Comparison of ENCODE assay signal across 2 cellular contexts in the genomic region with DNA sequence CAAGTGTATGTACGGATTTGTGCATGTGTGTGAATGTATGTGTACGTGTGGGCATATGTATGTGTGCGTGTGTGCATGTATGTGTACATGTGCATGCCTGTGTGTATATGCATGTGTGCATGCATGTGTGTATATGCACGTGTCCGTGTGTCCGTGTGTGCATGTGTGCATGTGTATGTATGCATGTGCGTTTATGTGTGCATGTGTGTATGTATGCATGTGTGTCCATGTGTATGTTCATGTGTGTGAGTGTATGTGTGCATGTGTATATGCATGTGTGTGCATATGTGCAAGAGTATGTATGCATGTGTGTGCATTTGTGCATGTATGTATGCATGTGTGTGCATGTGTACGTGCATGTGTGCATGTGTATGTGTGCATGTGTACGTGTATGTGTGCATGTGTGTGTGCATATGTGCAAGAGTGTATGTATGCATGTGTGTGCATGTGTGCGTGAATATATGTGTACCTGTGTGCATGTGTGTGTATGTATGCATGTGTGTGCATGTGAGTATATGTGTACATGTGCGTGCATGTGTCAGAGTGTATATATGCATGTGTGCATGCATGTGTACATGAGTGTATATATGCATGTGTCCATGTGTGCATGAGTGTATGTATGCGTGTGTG.
TF ChIP-seq lines count a peak whose summit lies in the region.

No MANE protein-coding gene starts in this region.

TF ChIP-seq in HepG2, 621 proteins besides CTCF, POLR2A, EP300 and RAD21:
- TF ChIP-seq DNMT1 (CRISPR knock-in tag; IDR thresholded peaks at IDR 0.05): peak; percentile 60; the same call in 1 of the 2 replicates
- TF ChIP-seq, protein P1, sequence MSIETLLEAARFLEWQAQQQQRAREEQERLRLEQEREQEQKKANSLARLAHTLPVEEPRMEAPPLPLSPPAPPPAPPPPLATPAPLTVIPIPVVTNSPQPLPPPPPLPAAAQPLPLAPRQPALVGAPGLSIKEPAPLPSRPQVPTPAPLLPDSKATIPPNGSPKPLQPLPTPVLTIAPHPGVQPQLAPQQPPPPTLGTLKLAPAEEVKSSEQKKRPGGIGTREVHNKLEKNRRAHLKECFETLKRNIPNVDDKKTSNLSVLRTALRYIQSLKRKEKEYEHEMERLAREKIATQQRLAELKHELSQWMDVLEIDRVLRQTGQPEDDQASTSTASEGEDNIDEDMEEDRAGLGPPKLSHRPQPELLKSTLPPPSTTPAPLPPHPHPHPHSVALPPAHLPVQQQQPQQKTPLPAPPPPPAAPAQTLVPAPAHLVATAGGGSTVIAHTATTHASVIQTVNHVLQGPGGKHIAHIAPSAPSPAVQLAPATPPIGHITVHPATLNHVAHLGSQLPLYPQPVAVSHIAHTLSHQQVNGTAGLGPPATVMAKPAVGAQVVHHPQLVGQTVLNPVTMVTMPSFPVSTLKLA (IDR thresholded peaks at IDR 0.05): peak; percentile 98
- TF ChIP-seq, protein P2, sequence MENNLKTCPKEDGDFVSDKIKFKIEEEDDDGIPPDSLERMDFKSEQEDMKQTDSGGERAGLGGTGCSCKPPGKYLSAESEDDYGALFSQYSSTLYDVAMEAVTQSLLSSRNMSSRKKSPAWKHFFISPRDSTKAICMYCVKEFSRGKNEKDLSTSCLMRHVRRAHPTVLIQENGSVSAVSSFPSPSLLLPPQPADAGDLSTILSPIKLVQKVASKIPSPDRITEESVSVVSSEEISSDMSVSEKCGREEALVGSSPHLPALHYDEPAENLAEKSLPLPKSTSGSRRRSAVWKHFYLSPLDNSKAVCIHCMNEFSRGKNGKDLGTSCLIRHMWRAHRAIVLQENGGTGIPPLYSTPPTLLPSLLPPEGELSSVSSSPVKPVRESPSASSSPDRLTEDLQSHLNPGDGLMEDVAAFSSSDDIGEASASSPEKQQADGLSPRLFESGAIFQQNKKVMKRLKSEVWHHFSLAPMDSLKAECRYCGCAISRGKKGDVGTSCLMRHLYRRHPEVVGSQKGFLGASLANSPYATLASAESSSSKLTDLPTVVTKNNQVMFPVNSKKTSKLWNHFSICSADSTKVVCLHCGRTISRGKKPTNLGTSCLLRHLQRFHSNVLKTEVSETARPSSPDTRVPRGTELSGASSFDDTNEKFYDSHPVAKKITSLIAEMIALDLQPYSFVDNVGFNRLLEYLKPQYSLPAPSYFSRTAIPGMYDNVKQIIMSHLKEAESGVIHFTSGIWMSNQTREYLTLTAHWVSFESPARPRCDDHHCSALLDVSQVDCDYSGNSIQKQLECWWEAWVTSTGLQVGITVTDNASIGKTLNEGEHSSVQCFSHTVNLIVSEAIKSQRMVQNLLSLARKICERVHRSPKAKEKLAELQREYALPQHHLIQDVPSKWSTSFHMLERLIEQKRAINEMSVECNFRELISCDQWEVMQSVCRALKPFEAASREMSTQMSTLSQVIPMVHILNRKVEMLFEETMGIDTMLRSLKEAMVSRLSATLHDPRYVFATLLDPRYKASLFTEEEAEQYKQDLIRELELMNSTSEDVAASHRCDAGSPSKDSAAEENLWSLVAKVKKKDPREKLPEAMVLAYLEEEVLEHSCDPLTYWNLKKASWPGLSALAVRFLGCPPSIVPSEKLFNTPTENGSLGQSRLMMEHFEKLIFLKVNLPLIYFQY (CRISPR knock-in tag; IDR thresholded peaks at IDR 0.05; ENCODE audit: borderline replicate concordance): no peak
- no peak for TF ChIP-seq ZNF567 (CRISPR knock-in tag; IDR thresholded peaks at IDR 0.05; ENCODE audit: borderline replicate concordance)
- TF ChIP-seq, protein P3, sequence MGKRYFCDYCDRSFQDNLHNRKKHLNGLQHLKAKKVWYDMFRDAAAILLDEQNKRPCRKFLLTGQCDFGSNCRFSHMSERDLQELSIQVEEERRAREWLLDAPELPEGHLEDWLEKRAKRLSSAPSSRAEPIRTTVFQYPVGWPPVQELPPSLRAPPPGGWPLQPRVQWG (CRISPR knock-in tag; IDR thresholded peaks at IDR 0.05; ENCODE audit: borderline replicate concordance, low read depth): no peak
- 0 out of 2 replicates have a peak, but pooled peaks have one; percentile 27 for TF ChIP-seq ZBTB7A (CRISPR knock-in tag; IDR thresholded peaks at IDR 0.05)
- 0 out of 2 replicates have a peak, but pooled peaks have one; percentile 7 for TF ChIP-seq TBX3 (IDR thresholded peaks at IDR 0.05; ENCODE audit: borderline replicate concordance)
- TF ChIP-seq REPIN1 (CRISPR knock-in tag; IDR thresholded peaks at IDR 0.05; ENCODE audit: borderline replicate concordance, low read depth): no peak

TF ChIP-seq in GM12878, 131 proteins besides CTCF, POLR2A, EP300 and RAD21:
- TF ChIP-seq, protein P4, sequence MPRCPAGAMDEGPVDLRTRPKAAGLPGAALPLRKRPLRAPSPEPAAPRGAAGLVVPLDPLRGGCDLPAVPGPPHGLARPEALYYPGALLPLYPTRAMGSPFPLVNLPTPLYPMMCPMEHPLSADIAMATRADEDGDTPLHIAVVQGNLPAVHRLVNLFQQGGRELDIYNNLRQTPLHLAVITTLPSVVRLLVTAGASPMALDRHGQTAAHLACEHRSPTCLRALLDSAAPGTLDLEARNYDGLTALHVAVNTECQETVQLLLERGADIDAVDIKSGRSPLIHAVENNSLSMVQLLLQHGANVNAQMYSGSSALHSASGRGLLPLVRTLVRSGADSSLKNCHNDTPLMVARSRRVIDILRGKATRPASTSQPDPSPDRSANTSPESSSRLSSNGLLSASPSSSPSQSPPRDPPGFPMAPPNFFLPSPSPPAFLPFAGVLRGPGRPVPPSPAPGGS (IDR thresholded peaks at IDR 0.05; ENCODE audit: borderline replicate concordance, insufficient read depth, low read depth, low read length, poor library complexity, severe bottlenecking): peak; percentile 44
- TF ChIP-seq, protein P5, sequence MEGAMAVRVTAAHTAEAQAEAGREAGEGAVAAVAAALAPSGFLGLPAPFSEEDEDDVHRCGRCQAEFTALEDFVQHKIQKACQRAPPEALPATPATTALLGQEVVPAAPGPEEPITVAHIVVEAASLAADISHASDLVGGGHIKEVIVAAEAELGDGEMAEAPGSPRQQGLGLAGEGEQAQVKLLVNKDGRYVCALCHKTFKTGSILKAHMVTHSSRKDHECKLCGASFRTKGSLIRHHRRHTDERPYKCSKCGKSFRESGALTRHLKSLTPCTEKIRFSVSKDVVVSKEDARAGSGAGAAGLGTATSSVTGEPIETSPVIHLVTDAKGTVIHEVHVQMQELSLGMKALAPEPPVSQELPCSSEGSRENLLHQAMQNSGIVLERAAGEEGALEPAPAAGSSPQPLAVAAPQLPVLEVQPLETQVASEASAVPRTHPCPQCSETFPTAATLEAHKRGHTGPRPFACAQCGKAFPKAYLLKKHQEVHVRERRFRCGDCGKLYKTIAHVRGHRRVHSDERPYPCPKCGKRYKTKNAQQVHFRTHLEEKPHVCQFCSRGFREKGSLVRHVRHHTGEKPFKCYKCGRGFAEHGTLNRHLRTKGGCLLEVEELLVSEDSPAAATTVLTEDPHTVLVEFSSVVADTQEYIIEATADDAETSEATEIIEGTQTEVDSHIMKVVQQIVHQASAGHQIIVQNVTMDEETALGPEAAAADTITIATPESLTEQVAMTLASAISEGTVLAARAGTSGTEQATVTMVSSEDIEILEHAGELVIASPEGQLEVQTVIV (IDR thresholded peaks at IDR 0.05; ENCODE audit: borderline replicate concordance, partially characterized antibody): no peak
